ENCODE assay signal across 12 cellular contexts in the genomic region with DNA sequence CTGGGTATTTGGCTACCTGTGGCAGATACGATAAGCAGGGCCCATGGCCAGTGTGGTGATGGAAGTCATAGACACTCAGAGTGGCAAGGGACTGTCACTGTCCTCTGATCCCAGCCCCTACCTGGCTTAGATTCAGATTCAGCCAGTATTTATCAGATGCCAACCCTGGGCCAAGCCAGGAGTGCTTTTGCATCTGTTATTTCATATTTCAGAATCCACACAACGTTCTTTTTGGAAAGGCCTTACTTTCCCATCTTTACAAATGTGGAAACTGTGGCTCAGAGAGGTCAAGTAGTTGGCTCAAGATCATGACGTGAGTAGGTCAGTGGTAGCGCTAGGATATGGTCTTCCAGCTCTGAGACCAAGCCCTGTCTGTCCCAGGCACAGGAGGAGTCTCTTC.
DNase-seq lines count a peak whose midpoint lies in the region; ATAC-seq and TF ChIP-seq lines count a peak whose summit lies in the region.
"Had no signal": no experiment of that assay in that cellular context is flagged by ENCODE, and none has a peak within 500 bp of the region (broad histone marks: within the 10 kb centered on the region; RNA-seq: fewer than 3 reads in every experiment).

No MANE protein-coding gene starts in this region.

- H3K9ac ChIP-seq in rectal smooth muscle tissue (ENCODE audit: low read length) = peak overlapping the region; percentile 11

- H3K9me3 ChIP-seq in heart right ventricle (peaks cover 0 to 7% (median 0%) of the 10 kb centered on the region in 11 donors), gastroesophageal sphincter (no peaks in the 10 kb centered on the region), upper lobe of right lung (no peaks in the 10 kb centered on the region)

- no peak for TF ChIP-seq EP300 in gastroesophageal sphincter (IDR thresholded peaks at IDR 0.05)

- DNase-seq in heart right ventricle (no peak), Right ventricle myocardium superior (no peak), upper lobe of right lung (no peak), epidermal melanocyte (ENCODE audit: insufficient read length, low spot score) (no peak), NCI-H1436 treated with DMSO at 0.1 percent for 48 hours (lab: John Stamatoyannopoulos, UW) (no peak)
- DNase-seq: activated CD4-positive, CD25-positive, alpha-beta regulatory T cell; NCI-H1105; stimulated activated CD4-positive, alpha-beta T cell treated with anti-CD3 and anti-CD28 coated beads, Interleukin-2, amount 100 ng/mL, for 48 hours had no signal

- no peaks in the 10 kb centered on the region for H3K36me3 ChIP-seq in heart right ventricle
- no peaks in the 10 kb centered on the region for H3K36me3 ChIP-seq in gastroesophageal sphincter
- no peaks in the 10 kb centered on the region for H3K36me3 ChIP-seq in rectal smooth muscle tissue (ENCODE audit: control insufficient read depth, insufficient read depth, low read length)
- H3K36me3 ChIP-seq in upper lobe of right lung = no peaks in the 10 kb centered on the region

- no peak for TF ChIP-seq POLR2A in gastroesophageal sphincter (IDR thresholded peaks at IDR 0.05)

- H3K27me3 ChIP-seq in heart right ventricle (no peaks in the 10 kb centered on the region), gastroesophageal sphincter (no peaks in the 10 kb centered on the region), rectal smooth muscle tissue (ENCODE audit: control insufficient read depth, insufficient read depth, low read length) (no peaks in the 10 kb centered on the region), upper lobe of right lung (no peaks in the 10 kb centered on the region)

- TF ChIP-seq CTCF in heart right ventricle (IDR thresholded peaks at IDR 0.05) (no peak), gastroesophageal sphincter (IDR thresholded peaks at IDR 0.05) (no peak), upper lobe of right lung (IDR thresholded peaks at IDR 0.05) (no peak)

- H3K27ac ChIP-seq in heart right ventricle = peak overlapping the region; percentile 71 to 93 (median 90)
- H3K27ac ChIP-seq in gastroesophageal sphincter = peak overlapping the region; percentile 80 to 89 (median 86)
- H3K27ac ChIP-seq in rectal smooth muscle tissue (ENCODE audit: low read depth, low read length) = peak overlapping the region; percentile 80
- peak overlapping the region; percentile 79 for H3K27ac ChIP-seq in upper lobe of right lung

- peaks cover 47 to 79% (median 65%) of the 10 kb centered on the region in 9 donors for H3K4me1 ChIP-seq in heart right ventricle
- H3K4me1 ChIP-seq in gastroesophageal sphincter = peaks cover 26 to 85% (median 54%) of the 10 kb centered on the region in 3 donors
- peaks cover 41% of the 10 kb centered on the region for H3K4me1 ChIP-seq in rectal smooth muscle tissue (ENCODE audit: control insufficient read depth, insufficient read depth, low read length)
- H3K4me1 ChIP-seq in upper lobe of right lung = peaks cover 65% of the 10 kb centered on the region

- H3K4me3 ChIP-seq in heart right ventricle = no peak overlapping the region
- H3K4me3 ChIP-seq in gastroesophageal sphincter = no peak overlapping the region
- H3K4me3 ChIP-seq in rectal smooth muscle tissue (ENCODE audit: low read length) = no peak overlapping the region
- no peak overlapping the region for H3K4me3 ChIP-seq in upper lobe of right lung

- ATAC-seq in heart right ventricle = no peak
- no peak for ATAC-seq in Right ventricle myocardium superior (ENCODE audit: poor library complexity)
- no peak for ATAC-seq in gastroesophageal sphincter
- ATAC-seq in upper lobe of right lung = no peak
- no peak for ATAC-seq in GM21786 (IDR thresholded peaks at IDR 0.05; ENCODE audit: unreplicated experiment)
- ATAC-seq: stimulated activated memory B cell treated with anti-CD40 and anti-IgM and Interleukin-4, amounts not matched to agents 10 μg/mL and 1 μg/mL and 100 μg/mL, for 72 hours had no signal

- 41 to 50% methylated on average over 4 of the region's 4 CpGs for WGBS in heart right ventricle, 2 donors
- WGBS in gastroesophageal sphincter (ENCODE audit: low coverage in 1 of 2), 2 donors = 63 to 64% methylated on average over 3 of the region's 4 CpGs

- intact Hi-C loops in heart right ventricle (cut with DNase I) = loop anchor here in 3 of 10 donors (2.0 to 5.0 kb wide), 3 partner anchors 32 to 58 kb away; no protein-coding TSS in a partner anchor
- intact Hi-C loops in Right ventricle myocardium superior (cut with DNase I) = loop anchor here (5.0 kb wide), 1 partner anchor 33 kb away; no protein-coding TSS in a partner anchor
- intact Hi-C loops in upper lobe of right lung (cut with DNase I) = loop anchor here (10.0 kb wide), 1 partner anchor 60 kb away; no protein-coding TSS in a partner anchor
